13 cellular contexts compared by ENCODE assay signal in the genomic region with DNA sequence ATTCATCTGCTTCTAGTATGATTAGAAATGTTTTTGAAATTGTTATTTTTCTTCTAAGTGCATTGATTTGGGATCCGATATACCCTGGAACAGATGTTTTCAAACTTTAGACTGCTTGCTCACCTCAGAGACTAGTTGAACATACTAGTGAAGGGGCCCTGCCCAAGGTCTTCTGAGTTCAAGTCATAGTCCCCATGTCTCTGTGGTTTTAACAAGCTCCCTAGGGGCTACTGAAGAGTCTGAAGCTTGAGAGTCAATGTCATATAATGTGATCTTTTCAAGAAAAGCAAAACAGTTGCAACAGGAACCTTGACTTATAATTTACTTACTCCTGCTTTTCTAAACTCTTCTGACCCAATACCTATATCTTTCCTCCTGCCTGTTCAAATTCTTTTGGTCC. TPM values are rescaled to one million over a fixed set of nuclear protein-coding genes. Genes with fewer than 3 reads are reported as not detected.
DNase-seq lines count a peak whose midpoint lies in the region; ATAC-seq and TF ChIP-seq lines count a peak whose summit lies in the region.
"Had no signal": no experiment of that assay in that cellular context is flagged by ENCODE, and none has a peak within 500 bp of the region (broad histone marks: within the 10 kb centered on the region; RNA-seq: fewer than 3 reads in every experiment).

No MANE protein-coding gene starts in this region.

- H3K27me3 ChIP-seq in BLaER1 treated with 17β-estradiol and CSF1 and Interleukin-3, amounts not matched to agents 10 nM and 100 nM: no peaks in the 10 kb centered on the region
- no peaks in the 10 kb centered on the region for H3K27me3 ChIP-seq in esophagus muscularis mucosa

- ATAC-seq in GM18873 (IDR thresholded peaks at IDR 0.05; ENCODE audit: low FRiP score, unreplicated experiment) (peak; percentile 81), HG02678 (IDR thresholded peaks at IDR 0.05; ENCODE audit: unreplicated experiment) (peak; percentile 88), HG03558 (IDR thresholded peaks at IDR 0.05; ENCODE audit: extremely low read depth, unreplicated experiment) (peak; percentile 81), HG03039 (IDR thresholded peaks at IDR 0.05; ENCODE audit: unreplicated experiment) (no peak)
- ATAC-seq: HCT116 had no signal

- TF ChIP-seq EP300 in esophagus muscularis mucosa (IDR thresholded peaks at IDR 0.05): no peak

- no peak overlapping the region for H3K27ac ChIP-seq in BLaER1 treated with 17β-estradiol and CSF1 and Interleukin-3, amounts not matched to agents 10 nM and 100 nM
- H3K27ac ChIP-seq in esophagus muscularis mucosa (replicated peaks in 1 of 4): no peak overlapping the region

- no peak for TF ChIP-seq POLR2A in esophagus muscularis mucosa (IDR thresholded peaks at IDR 0.05; ENCODE audit: low read depth)

- H3K9me3 ChIP-seq in BLaER1 treated with 17β-estradiol and CSF1 and Interleukin-3, amounts not matched to agents 10 nM and 100 nM (replicated peaks in 1 of 11): peaks cover 5 to 21% (median 9%) of the 10 kb centered on the region in 11 experiments; a peak in 14 of 22 replicates
- H3K9me3 ChIP-seq in esophagus muscularis mucosa: no peaks in the 10 kb centered on the region

- peak overlapping the region in 10 of 11 experiments; percentile 21 to 71 (median 54); a peak in 19 of 22 replicates for H3K4me2 ChIP-seq in BLaER1 treated with 17β-estradiol and CSF1 and Interleukin-3, amounts not matched to agents 10 nM and 100 nM

- H3K9ac ChIP-seq in BLaER1 treated with 17β-estradiol and CSF1 and Interleukin-3, amounts not matched to agents 10 nM and 100 nM: 0 out of 22 replicates have a peak overlapping the region, but pooled peaks of 1 of the 11 experiments have one; percentile 18

- H4K20me1 ChIP-seq in BLaER1 treated with 17β-estradiol and CSF1 and Interleukin-3, amounts not matched to agents 10 nM and 100 nM: no peaks in the 10 kb centered on the region

- H3K36me3 ChIP-seq in BLaER1 treated with 17β-estradiol and CSF1 and Interleukin-3, amounts not matched to agents 10 nM and 100 nM: no peaks in the 10 kb centered on the region
- H3K36me3 ChIP-seq in esophagus muscularis mucosa: no peaks in the 10 kb centered on the region

- DNase-seq in esophagus muscularis mucosa (ENCODE audit: extremely low spot score): no peak
- DNase-seq in central memory CD4-positive, alpha-beta T cell: no peak
- DNase-seq in ureter (ENCODE audit: low spot score): no peak
- DNase-seq: aorta, Kasumi-1, mammary epithelial cell, trophoblast cell had no signal

- TF ChIP-seq CTCF in esophagus muscularis mucosa (IDR thresholded peaks at IDR 0.05): no peak

- no peak overlapping the region for H3K4me3 ChIP-seq in BLaER1 treated with 17β-estradiol and CSF1 and Interleukin-3, amounts not matched to agents 10 nM and 100 nM
- no peak overlapping the region for H3K4me3 ChIP-seq in esophagus muscularis mucosa

- 97% methylated on average over 1 of the region's 1 CpG for WGBS in esophagus muscularis mucosa

- peaks cover 15 to 24% (median 18%) of the 10 kb centered on the region in 10 experiments for H3K4me1 ChIP-seq in BLaER1 treated with 17β-estradiol and CSF1 and Interleukin-3, amounts not matched to agents 10 nM and 100 nM
- no peaks in the 10 kb centered on the region for H3K4me1 ChIP-seq in esophagus muscularis mucosa

- intact Hi-C loops in esophagus muscularis mucosa (cut with DNase I): no loop called here

RNA-seq across cellular contexts. Expression of a gene that starts 7.5 kb away (rescaled TPM):
- 100 to 1,000 TPM in 1 of 4 donors, 10 to 100 TPM in 3; 37.8 to 106 (median 61.8) TPM for total RNA-seq in esophagus muscularis mucosa
- total RNA-seq in ureter: 133 TPM

RNA-seq across cellular contexts. Expression of a gene that starts 18.0 kb away (rescaled TPM):
- total RNA-seq in esophagus muscularis mucosa (10 to 100 TPM; 21.6 to 44.2 (median 34.8) TPM), ureter (87.6 TPM)
